Comparison of ENCODE assay signal across 10 cellular contexts in the genomic region with DNA sequence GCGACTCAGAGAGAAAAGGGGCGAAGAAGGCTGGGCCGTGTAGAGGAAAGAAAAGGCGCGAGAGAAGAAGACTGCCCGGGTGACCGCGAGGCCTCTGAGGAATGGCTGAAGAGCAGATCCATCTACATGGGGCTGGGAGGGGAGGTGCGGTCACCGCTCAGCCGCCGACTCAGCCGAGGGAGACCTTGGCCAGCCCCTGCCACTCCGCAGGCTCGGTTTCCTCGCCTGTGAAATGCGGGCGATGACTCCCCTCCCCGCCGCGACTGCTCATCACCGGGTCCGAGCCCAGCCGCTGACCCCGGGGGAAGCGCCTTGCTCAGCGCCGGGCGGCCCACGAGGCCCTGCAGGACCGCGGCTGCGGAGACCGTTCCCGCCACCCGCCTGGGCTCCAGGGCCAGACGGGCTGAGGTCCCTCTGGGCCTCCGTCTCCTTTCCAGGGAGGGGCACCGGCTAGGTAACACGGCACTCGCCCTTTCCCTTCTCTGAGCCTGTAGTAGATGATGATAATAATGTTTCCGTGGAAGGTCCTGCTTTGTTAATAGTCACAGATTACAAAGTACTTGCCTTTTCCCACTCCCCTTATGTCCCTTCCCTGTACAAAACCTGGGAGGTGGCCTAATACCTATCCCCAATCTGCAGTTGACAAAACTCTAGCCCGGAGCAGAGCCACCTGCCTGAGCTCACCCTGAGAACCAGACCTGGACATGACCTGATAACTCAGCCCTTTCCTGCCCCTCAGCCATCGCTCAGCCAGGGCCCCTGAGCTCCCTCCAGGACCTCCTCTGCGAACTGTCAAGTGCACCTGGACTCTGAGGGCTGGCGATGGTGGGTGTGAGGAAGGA. TPM values are rescaled to one million over a fixed set of nuclear protein-coding genes. Genes with fewer than 3 reads are reported as not detected.
DNase-seq lines count a peak whose midpoint lies in the region; ATAC-seq and TF ChIP-seq lines count a peak whose summit lies in the region.
"Had no signal": no experiment of that assay in that cellular context is flagged by ENCODE, and none has a peak within 500 bp of the region (broad histone marks: within the 10 kb centered on the region; RNA-seq: fewer than 3 reads in every experiment).

No MANE protein-coding gene starts in this region.

- TF ChIP-seq CTCF in upper lobe of left lung (IDR thresholded peaks at IDR 0.05), result no peak

- H3K27me3 ChIP-seq in adipocyte (replicated peaks; ENCODE audit: control insufficient read depth, insufficient read depth, low read length) (peaks cover 26% of the 10 kb centered on the region), upper lobe of left lung (peaks cover 0 to 10% (median 4%) of the 10 kb centered on the region in 4 donors)

- no peak overlapping the region for H3K27ac Mint-ChIP-seq in activated naive CD4-positive, alpha-beta T cell treated with anti-CD3 and anti-CD28 coated beads, Interleukin-2, amount 50 U/mL, for 72 hours
- H3K27ac Mint-ChIP-seq: stimulated activated naive B cell treated with anti-CD40 and anti-IgM and Interleukin-4, amounts not matched to agents 10 μg/mL and 1 μg/mL and 100 μg/mL, for 72 hours had no signal

- no peak for TF ChIP-seq EP300 in upper lobe of left lung (IDR thresholded peaks at IDR 0.05)

- no peak overlapping the region for H3K4me3 ChIP-seq in adipocyte (ENCODE audit: low read length)
- peak overlapping the region in 3 of 4 donors; percentile 2 to 23 (median 7) for H3K4me3 ChIP-seq in upper lobe of left lung

- H3K9me3 ChIP-seq in adipocyte (ENCODE audit: control insufficient read depth, low read length), result no peaks in the 10 kb centered on the region
- H3K9me3 ChIP-seq in upper lobe of left lung, result no peaks in the 10 kb centered on the region

- no peaks in the 10 kb centered on the region for H3K4me1 ChIP-seq in adipocyte (ENCODE audit: control insufficient read depth, insufficient read depth, low read length)
- peaks cover 8 to 11% (median 10%) of the 10 kb centered on the region in 4 donors for H3K4me1 ChIP-seq in upper lobe of left lung

- 14 to 20% methylated on average over 28 to 34 of the region's 46 CpGs for WGBS in upper lobe of left lung, 2 donors

- no peak overlapping the region for H3K9ac ChIP-seq in adipocyte (ENCODE audit: low read length)

- no peaks in the 10 kb centered on the region for H3K36me3 ChIP-seq in adipocyte (ENCODE audit: control insufficient read depth, insufficient read depth, low read length, severe bottlenecking)
- H3K36me3 ChIP-seq in upper lobe of left lung, result no peaks in the 10 kb centered on the region

- ATAC-seq in activated naive CD4-positive, alpha-beta T cell treated with anti-CD3 and anti-CD28 coated beads, Interleukin-2, amount 50 U/mL, for 72 hours, result peak; percentile 18 to 48
- peak in 1 of 2 donors; percentile 18 for ATAC-seq in upper lobe of left lung (ENCODE audit: low FRiP score in 2 of 2)
- no peak for ATAC-seq in HG03025 (IDR thresholded peaks at IDR 0.05; ENCODE audit: low FRiP score, unreplicated experiment)
- no peak for ATAC-seq in HG03469 (IDR thresholded peaks at IDR 0.05; ENCODE audit: unreplicated experiment)
- no peak for ATAC-seq in GM19351 (IDR thresholded peaks at IDR 0.05; ENCODE audit: unreplicated experiment)

- H3K9me3 Mint-ChIP-seq in activated naive CD4-positive, alpha-beta T cell treated with anti-CD3 and anti-CD28 coated beads, Interleukin-2, amount 50 U/mL, for 72 hours, result no peaks in the 10 kb centered on the region
- H3K9me3 Mint-ChIP-seq: stimulated activated naive B cell treated with anti-CD40 and anti-IgM and Interleukin-4, amounts not matched to agents 10 μg/mL and 1 μg/mL and 100 μg/mL, for 72 hours had no signal

- no peak for TF ChIP-seq POLR2A in upper lobe of left lung (IDR thresholded peaks at IDR 0.05)

- DNase-seq in activated naive CD4-positive, alpha-beta T cell treated with anti-CD3 and anti-CD28 coated beads, Interleukin-2, amount 50 U/mL, for 72 hours (ENCODE audit: low spot score in 2 of 2), result no peak
- no peak for DNase-seq in activated naive CD4-positive, alpha-beta T cell (lab: John Stamatoyannopoulos, UW)
- DNase-seq in adipocyte (ENCODE audit: low read depth), result peak; percentile 19
- peak; percentile 54 for DNase-seq in iPS-NIHi11 (ENCODE audit: low spot score)
- peak in 1 of 2 donors; percentile 80 for DNase-seq in upper lobe of left lung

- H3K36me3 Mint-ChIP-seq in activated naive CD4-positive, alpha-beta T cell treated with anti-CD3 and anti-CD28 coated beads, Interleukin-2, amount 50 U/mL, for 72 hours, result no peaks in the 10 kb centered on the region
- H3K36me3 Mint-ChIP-seq: stimulated activated naive B cell treated with anti-CD40 and anti-IgM and Interleukin-4, amounts not matched to agents 10 μg/mL and 1 μg/mL and 100 μg/mL, for 72 hours had no signal

- no peak overlapping the region for H3K27ac ChIP-seq in upper lobe of left lung

RNA-seq across cellular contexts. Expression of a gene that starts 1.6 kb away (rescaled TPM):
- total RNA-seq in activated naive CD4-positive, alpha-beta T cell treated with anti-CD3 and anti-CD28 coated beads, Interleukin-2, amount 50 U/mL, for 72 hours, result under 1 TPM in 1 of 2 donors, not detected in 1; 0.12 TPM
- under 1 TPM in 2 of 6 donors, not detected in 4; under 0.01 to 0.10 TPM for total RNA-seq in upper lobe of left lung
- total RNA-seq: RPMI7951 had no signal

RNA-seq across cellular contexts. Expression of a gene that starts 16.7 kb away (rescaled TPM):
- under 1 TPM in 1 of 2 donors, not detected in 1; 0.23 TPM for total RNA-seq in activated naive CD4-positive, alpha-beta T cell treated with anti-CD3 and anti-CD28 coated beads, Interleukin-2, amount 50 U/mL, for 72 hours
- 1 to 10 TPM in 5 of 6 donors, not detected in 1; 2.3 to 8.1 (median 2.9) TPM for total RNA-seq in upper lobe of left lung
- total RNA-seq: RPMI7951 had no signal

RNA-seq across cellular contexts. Expression of a gene that starts 42.3 kb away (rescaled TPM):
- not detected for total RNA-seq in activated naive CD4-positive, alpha-beta T cell treated with anti-CD3 and anti-CD28 coated beads, Interleukin-2, amount 50 U/mL, for 72 hours
- 10 to 100 TPM in 5 of 6 donors, 1 to 10 TPM in 1; 9.4 to 63.9 (median 31.5) TPM for total RNA-seq in upper lobe of left lung
- total RNA-seq: RPMI7951 had no signal

Comparison
In these comparisons a context has a peak if more than half of its experiments do, and no peak if none do; other contexts are left out.
1. ATAC-seq: peak in activated naive CD4-positive, alpha-beta T cell treated with anti-CD3 and anti-CD28 coated beads, Interleukin-2, amount 50 U/mL, for 72 hours (2 of 2); none in HG03025 (single experiment), HG03469 (single experiment) and GM19351 (single experiment).
2. DNase-seq: peak in adipocyte (single experiment) and iPS-NIHi11 (single experiment); none in activated naive CD4-positive, alpha-beta T cell treated with anti-CD3 and anti-CD28 coated beads, Interleukin-2, amount 50 U/mL, for 72 hours (0 of 2) and activated naive CD4-positive, alpha-beta T cell (0 of 4).
3. RNA of a gene that starts 42.3 kb away (total RNA-seq): 9.4 to 63.9 TPM in upper lobe of left lung; not detected in activated naive CD4-positive, alpha-beta T cell treated with anti-CD3 and anti-CD28 coated beads, Interleukin-2, amount 50 U/mL, for 72 hours; every median in the first group is over 10 times any median in the second.